15 cellular contexts compared by ENCODE assay signal in genomic region chr12:4134833-4135597, GRCh38.
DNase-seq lines count a peak whose midpoint lies in the region; ATAC-seq lines count a peak whose summit lies in the region.
"Had no signal": no experiment of that assay in that cellular context is flagged by ENCODE, and none has a peak within 500 bp of the region (broad histone marks: within the 10 kb centered on the region; RNA-seq: fewer than 3 reads in every experiment).

No MANE protein-coding gene starts in this region.

- intact Hi-C loops in activated T-helper 1 cell treated with anti-CD3 and anti-CD28 coated beads, Interleukin-12 subunit alpha, Interleukin-12 subunit beta, Interleukin-2, Interleukin-4 antibody, amounts not matched to agents 30 ng/mL and 10 ng/mL and 1 ng/mL, durations not matched to agents 14 hours and 24 hours and 36 hours (cut with micrococcal nuclease) = loop anchor here (5.0 kb wide), 1 partner anchor 82 kb away; no protein-coding TSS in a partner anchor

- no peaks in the 10 kb centered on the region for H3K27me3 Mint-ChIP-seq in activated T-cell treated with anti-CD3 and anti-CD28 coated beads, Interleukin-2, amount 50 U/mL, for 72 hours (ENCODE audit: low read depth)
- H3K27me3 Mint-ChIP-seq in activated T-helper 1 cell treated with anti-CD3 and anti-CD28 coated beads, Interleukin-12 subunit alpha, Interleukin-12 subunit beta, Interleukin-2, Interleukin-4 antibody, amounts not matched to agents 30 ng/mL and 10 ng/mL and 1 ng/mL, durations not matched to agents 14 hours and 24 hours and 36 hours (ENCODE audit: insufficient read depth) = no peaks in the 10 kb centered on the region
- no peaks in the 10 kb centered on the region for H3K27me3 Mint-ChIP-seq in stimulated activated memory B cell treated with anti-CD40 and anti-IgM and Interleukin-4, amounts not matched to agents 10 μg/mL and 1 μg/mL and 100 μg/mL, for 72 hours
- H3K27me3 Mint-ChIP-seq: activated CD4-positive, alpha-beta memory T cell treated with anti-CD3 and anti-CD28 coated beads for 36 hours had no signal

- H3K4me3 Mint-ChIP-seq in activated T-cell treated with anti-CD3 and anti-CD28 coated beads, Interleukin-2, amount 50 U/mL, for 72 hours = no peak overlapping the region
- H3K4me3 Mint-ChIP-seq in activated T-helper 1 cell treated with anti-CD3 and anti-CD28 coated beads, Interleukin-12 subunit alpha, Interleukin-12 subunit beta, Interleukin-2, Interleukin-4 antibody, amounts not matched to agents 30 ng/mL and 10 ng/mL and 1 ng/mL, durations not matched to agents 14 hours and 24 hours and 36 hours = no peak overlapping the region
- no peak overlapping the region for H3K4me3 Mint-ChIP-seq in stimulated activated memory B cell treated with anti-CD40 and anti-IgM and Interleukin-4, amounts not matched to agents 10 μg/mL and 1 μg/mL and 100 μg/mL, for 72 hours
- H3K4me3 Mint-ChIP-seq: T-helper 1 cell treated with Interleukin-12 subunit alpha and Interleukin-12 subunit beta and Interleukin-4 antibody, amounts not matched to agents 30 μg/mL and 1 μg/mL, for 36 hours had no signal

- H3K27ac ChIP-seq in iPS-18a (ENCODE audit: low read length) = peak overlapping the region; percentile 22
- H3K27ac ChIP-seq: left ventricle myocardium inferior, transverse colon had no signal

- no peaks in the 10 kb centered on the region for H3K9me3 ChIP-seq in iPS-18a (ENCODE audit: control insufficient read depth, low read depth, low read length)

- no peaks in the 10 kb centered on the region for H3K36me3 ChIP-seq in iPS-18a (ENCODE audit: control insufficient read depth, low read depth, low read length)
- H3K36me3 ChIP-seq: left ventricle myocardium inferior, transverse colon had no signal

- peak overlapping the region; percentile 43 for H3K4me3 ChIP-seq in iPS-18a (ENCODE audit: low read length)
- H3K4me3 ChIP-seq: left ventricle myocardium inferior, transverse colon had no signal

- H3K9ac ChIP-seq in iPS-18a (ENCODE audit: low read length) = peak overlapping the region; percentile 30

- H3K27ac Mint-ChIP-seq in activated T-cell treated with anti-CD3 and anti-CD28 coated beads, Interleukin-2, amount 50 U/mL, for 72 hours = peak overlapping the region; percentile 79
- peak overlapping the region; percentile 79 for H3K27ac Mint-ChIP-seq in activated T-helper 1 cell treated with anti-CD3 and anti-CD28 coated beads, Interleukin-12 subunit alpha, Interleukin-12 subunit beta, Interleukin-2, Interleukin-4 antibody, amounts not matched to agents 30 ng/mL and 10 ng/mL and 1 ng/mL, durations not matched to agents 14 hours and 24 hours and 36 hours
- H3K27ac Mint-ChIP-seq in stimulated activated memory B cell treated with anti-CD40 and anti-IgM and Interleukin-4, amounts not matched to agents 10 μg/mL and 1 μg/mL and 100 μg/mL, for 72 hours = peak overlapping the region; percentile 91

- peaks cover 8 to 9% of the 10 kb centered on the region in 2 donors for H3K36me3 Mint-ChIP-seq in activated T-cell treated with anti-CD3 and anti-CD28 coated beads, Interleukin-2, amount 50 U/mL, for 72 hours (ENCODE audit: insufficient read depth in 2 of 2)
- H3K36me3 Mint-ChIP-seq in activated T-helper 1 cell treated with anti-CD3 and anti-CD28 coated beads, Interleukin-12 subunit alpha, Interleukin-12 subunit beta, Interleukin-2, Interleukin-4 antibody, amounts not matched to agents 30 ng/mL and 10 ng/mL and 1 ng/mL, durations not matched to agents 14 hours and 24 hours and 36 hours (ENCODE audit: low read depth) = peaks cover 5% of the 10 kb centered on the region
- no peaks in the 10 kb centered on the region for H3K36me3 Mint-ChIP-seq in stimulated activated memory B cell treated with anti-CD40 and anti-IgM and Interleukin-4, amounts not matched to agents 10 μg/mL and 1 μg/mL and 100 μg/mL, for 72 hours

- no peaks in the 10 kb centered on the region for H3K9me3 Mint-ChIP-seq in activated T-cell treated with anti-CD3 and anti-CD28 coated beads, Interleukin-2, amount 50 U/mL, for 72 hours
- peaks cover 8% of the 10 kb centered on the region for H3K9me3 Mint-ChIP-seq in activated T-helper 1 cell treated with anti-CD3 and anti-CD28 coated beads, Interleukin-12 subunit alpha, Interleukin-12 subunit beta, Interleukin-2, Interleukin-4 antibody, amounts not matched to agents 30 ng/mL and 10 ng/mL and 1 ng/mL, durations not matched to agents 14 hours and 24 hours and 36 hours
- H3K9me3 Mint-ChIP-seq in stimulated activated memory B cell treated with anti-CD40 and anti-IgM and Interleukin-4, amounts not matched to agents 10 μg/mL and 1 μg/mL and 100 μg/mL, for 72 hours = no peaks in the 10 kb centered on the region

- no peak for DNase-seq in activated T-cell treated with anti-CD3 and anti-CD28 coated beads, Interleukin-2, amount 50 U/mL, for 72 hours
- DNase-seq in activated T-cell treated with anti-CD3 and anti-CD28 coated beads for 4 hours (no peak), NCI-H446 treated with DMSO at 0.1 percent for 48 hours (lab: John Stamatoyannopoulos, UW) (no peak)
- no peak for DNase-seq in activated T-helper 1 cell treated with anti-CD3 and anti-CD28 coated beads, Interleukin-12 subunit alpha, Interleukin-12 subunit beta, Interleukin-2, Interleukin-4 antibody, amounts not matched to agents 30 ng/mL and 10 ng/mL and 1 ng/mL, durations not matched to agents 14 hours and 24 hours and 36 hours (ENCODE audit: low spot score)
- DNase-seq in activated effector memory CD4-positive, alpha-beta T cell treated with Interleukin-2 at 50 U/mL for 16 hours = no peak
- DNase-seq in activated effector memory CD4-positive, alpha-beta T cell treated with anti-CD3 and anti-CD28 coated beads, Interleukin-2, amount 50 U/mL, for 16 hours = no peak
- DNase-seq: effector CD4-positive, alpha-beta T cell; foreskin melanocyte; left ventricle myocardium inferior; NCI-H2171; transverse colon had no signal

- H3K4me1 ChIP-seq in iPS-18a (ENCODE audit: control insufficient read depth, low read depth, low read length) = peaks cover 25% of the 10 kb centered on the region
- H3K4me1 ChIP-seq: left ventricle myocardium inferior, transverse colon had no signal

- ATAC-seq in activated T-cell treated with anti-CD3 and anti-CD28 coated beads, Interleukin-2, amount 50 U/mL, for 72 hours (replicated peaks in 1 of 2) = no peak
- no peak for ATAC-seq in stimulated activated memory B cell treated with anti-CD40 and anti-IgM and Interleukin-4, amounts not matched to agents 10 μg/mL and 1 μg/mL and 100 μg/mL, for 72 hours

- no peaks in the 10 kb centered on the region for H3K27me3 ChIP-seq in iPS-18a (ENCODE audit: control insufficient read depth, insufficient read depth, low read length)
- H3K27me3 ChIP-seq: transverse colon had no signal

- peaks cover 71% of the 10 kb centered on the region for H3K4me1 Mint-ChIP-seq in activated T-cell treated with anti-CD3 and anti-CD28 coated beads, Interleukin-2, amount 50 U/mL, for 72 hours (ENCODE audit: low read depth)
- H3K4me1 Mint-ChIP-seq in activated T-helper 1 cell treated with anti-CD3 and anti-CD28 coated beads, Interleukin-12 subunit alpha, Interleukin-12 subunit beta, Interleukin-2, Interleukin-4 antibody, amounts not matched to agents 30 ng/mL and 10 ng/mL and 1 ng/mL, durations not matched to agents 14 hours and 24 hours and 36 hours (ENCODE audit: low read depth) = peaks cover 48% of the 10 kb centered on the region
- peaks cover 49% of the 10 kb centered on the region for H3K4me1 Mint-ChIP-seq in stimulated activated memory B cell treated with anti-CD40 and anti-IgM and Interleukin-4, amounts not matched to agents 10 μg/mL and 1 μg/mL and 100 μg/mL, for 72 hours
